ENCODE assay signal across 8 cellular contexts in the genomic region with DNA sequence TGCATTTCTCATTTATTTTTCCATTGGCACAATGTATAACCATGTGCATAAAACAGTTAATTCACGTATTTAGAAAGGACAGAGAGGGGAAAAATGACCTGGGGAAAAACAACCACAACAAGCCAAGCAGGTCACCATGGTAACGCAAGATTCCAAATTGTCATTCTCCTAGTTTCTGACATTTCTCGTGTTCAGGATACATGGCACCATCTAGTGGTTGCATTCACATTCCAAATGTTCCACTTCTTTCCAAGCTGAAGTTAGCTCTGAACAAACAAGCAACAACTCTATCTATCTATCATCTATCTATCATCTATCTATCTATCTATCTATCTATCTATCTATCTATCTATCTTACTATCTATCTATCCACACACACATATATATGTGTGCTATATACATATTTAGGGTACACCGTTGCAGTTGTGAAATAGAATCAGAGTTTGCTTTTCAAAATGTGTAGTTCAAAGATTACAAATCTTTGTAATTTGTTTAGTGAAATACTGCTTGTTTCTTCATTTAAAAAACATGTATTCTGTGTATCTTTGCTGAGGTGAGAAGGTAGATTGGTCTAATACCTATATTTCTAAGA.
A peak's percentile ranks its signal among the peaks of the same experiment; 100 is the strongest.
DNase-seq lines count a peak whose midpoint lies in the region; ATAC-seq and TF ChIP-seq lines count a peak whose summit lies in the region.

No MANE protein-coding gene starts in this region.

- no peak for ATAC-seq in activated T-helper 17 cell treated with anti-CD3 and anti-CD28 coated beads, Interleukin-2, amount 50 U/mL, for 72 hours (replicated peaks)

- peak; percentile 48 for DNase-seq in NCI-H82 (lab: John Stamatoyannopoulos, UW)
- no peak for DNase-seq in NCI-H82 treated with DMSO at 0.1 percent for 48 hours (lab: John Stamatoyannopoulos, UW; ENCODE audit: unreplicated experiment)
- peak; percentile 41 for DNase-seq in HFFc6
- peak; percentile 69 for DNase-seq in NCI-H774 (lab: John Stamatoyannopoulos, UW)
- no peak for DNase-seq in chondrocyte (ENCODE audit: low spot score)
- DNase-seq in middle frontal gyrus (ENCODE audit: extremely low spot score, low spot score), result peak; percentile 23
- DNase-seq in activated naive CD4-positive, alpha-beta T cell treated with Interleukin-2 at 50 U/mL for 16 hours, result no peak

- H3K36me3 Mint-ChIP-seq in HFFc6 (ENCODE audit: low read depth) (no peaks in the 10 kb centered on the region), chondrocyte (ENCODE audit: low read depth) (no peaks in the 10 kb centered on the region)
- H3K36me3 Mint-ChIP-seq in activated T-helper 17 cell treated with anti-CD3 and anti-CD28 coated beads, Interleukin-2, amount 50 U/mL, for 72 hours (ENCODE audit: low read depth), result no peaks in the 10 kb centered on the region

- peaks cover 8% of the 10 kb centered on the region for H3K9me3 Mint-ChIP-seq in HFFc6
- no peaks in the 10 kb centered on the region for H3K9me3 Mint-ChIP-seq in chondrocyte (ENCODE audit: low read depth)
- no peaks in the 10 kb centered on the region for H3K9me3 Mint-ChIP-seq in activated T-helper 17 cell treated with anti-CD3 and anti-CD28 coated beads, Interleukin-2, amount 50 U/mL, for 72 hours

- H3K4me3 Mint-ChIP-seq in HFFc6, result no peak overlapping the region
- no peak overlapping the region for H3K4me3 Mint-ChIP-seq in chondrocyte (ENCODE audit: unreplicated experiment)
- no peak overlapping the region for H3K4me3 Mint-ChIP-seq in activated T-helper 17 cell treated with anti-CD3 and anti-CD28 coated beads, Interleukin-2, amount 50 U/mL, for 72 hours

- TF ChIP-seq CTCF in HFFc6 (IDR thresholded peaks at IDR 0.05) (peak; percentile 75), chondrocyte (IDR thresholded peaks at IDR 0.05) (peak; percentile 88)

- H3K27me3 Mint-ChIP-seq in HFFc6 (ENCODE audit: insufficient read depth), result no peaks in the 10 kb centered on the region
- H3K27me3 Mint-ChIP-seq in chondrocyte (ENCODE audit: low read depth), result peaks cover 12% of the 10 kb centered on the region
- no peaks in the 10 kb centered on the region for H3K27me3 Mint-ChIP-seq in activated T-helper 17 cell treated with anti-CD3 and anti-CD28 coated beads, Interleukin-2, amount 50 U/mL, for 72 hours

- H3K27ac Mint-ChIP-seq in HFFc6 (no peak overlapping the region), chondrocyte (ENCODE audit: unreplicated experiment) (no peak overlapping the region)
- no peak overlapping the region for H3K27ac Mint-ChIP-seq in activated T-helper 17 cell treated with anti-CD3 and anti-CD28 coated beads, Interleukin-2, amount 50 U/mL, for 72 hours

- H3K4me1 Mint-ChIP-seq in HFFc6 (ENCODE audit: low read depth) (no peaks in the 10 kb centered on the region), chondrocyte (ENCODE audit: low read depth) (no peaks in the 10 kb centered on the region)
- no peaks in the 10 kb centered on the region for H3K4me1 Mint-ChIP-seq in activated T-helper 17 cell treated with anti-CD3 and anti-CD28 coated beads, Interleukin-2, amount 50 U/mL, for 72 hours

Comparison
In these comparisons a context has a peak if more than half of its experiments do, and no peak if none do; other contexts are left out.
1. DNase-seq: peak in NCI-H82 (single experiment), HFFc6 (single experiment), NCI-H774 (single experiment) and middle frontal gyrus (single experiment); none in NCI-H82 treated with DMSO at 0.1 percent for 48 hours (single experiment), chondrocyte (single experiment) and activated naive CD4-positive, alpha-beta T cell treated with Interleukin-2 at 50 U/mL for 16 hours (single experiment).